Comparison of ENCODE assay signal across 1 cellular context in the genomic region with DNA sequence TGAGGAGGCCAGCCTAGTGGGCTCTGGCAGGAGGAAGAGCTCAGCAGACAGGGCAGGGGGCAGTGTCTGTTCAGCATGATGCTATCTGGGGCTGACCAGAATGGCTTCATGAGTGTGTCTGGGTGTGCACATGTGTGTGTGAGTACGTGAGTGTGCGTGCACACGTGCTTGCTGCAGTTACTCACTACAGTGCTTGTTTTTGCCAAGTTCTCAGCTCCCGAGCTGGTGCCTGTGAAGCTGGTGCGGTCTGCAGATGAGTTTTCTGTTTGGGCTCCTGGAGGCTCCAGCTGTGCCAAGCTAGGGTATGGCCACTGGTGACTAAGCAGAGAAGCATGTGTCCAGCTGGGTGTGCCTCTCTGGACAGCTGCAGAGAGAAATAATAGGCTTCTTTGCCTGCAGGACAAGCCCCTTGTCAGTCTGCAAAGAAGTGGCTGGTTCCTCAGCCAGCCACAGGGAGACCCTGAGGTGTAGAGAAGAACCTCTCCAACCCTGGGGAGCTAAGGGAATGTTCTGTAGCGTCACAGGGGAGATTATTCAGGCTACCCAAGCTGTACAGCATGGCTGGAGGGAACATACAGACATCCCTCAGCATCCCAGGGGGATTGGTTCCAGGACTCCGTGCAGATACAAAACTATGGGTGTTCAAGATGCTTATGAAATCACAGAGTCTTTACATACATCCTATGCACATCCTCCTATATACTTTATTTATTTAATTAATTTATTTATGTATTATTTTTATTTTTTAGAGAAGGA.
TF ChIP-seq lines count a peak whose summit lies in the region.

No MANE protein-coding gene starts in this region.

TF ChIP-seq in HCT116, 20 proteins besides CTCF, POLR2A, EP300 and RAD21 (continued from another document):
- TF ChIP-seq, protein P1, sequence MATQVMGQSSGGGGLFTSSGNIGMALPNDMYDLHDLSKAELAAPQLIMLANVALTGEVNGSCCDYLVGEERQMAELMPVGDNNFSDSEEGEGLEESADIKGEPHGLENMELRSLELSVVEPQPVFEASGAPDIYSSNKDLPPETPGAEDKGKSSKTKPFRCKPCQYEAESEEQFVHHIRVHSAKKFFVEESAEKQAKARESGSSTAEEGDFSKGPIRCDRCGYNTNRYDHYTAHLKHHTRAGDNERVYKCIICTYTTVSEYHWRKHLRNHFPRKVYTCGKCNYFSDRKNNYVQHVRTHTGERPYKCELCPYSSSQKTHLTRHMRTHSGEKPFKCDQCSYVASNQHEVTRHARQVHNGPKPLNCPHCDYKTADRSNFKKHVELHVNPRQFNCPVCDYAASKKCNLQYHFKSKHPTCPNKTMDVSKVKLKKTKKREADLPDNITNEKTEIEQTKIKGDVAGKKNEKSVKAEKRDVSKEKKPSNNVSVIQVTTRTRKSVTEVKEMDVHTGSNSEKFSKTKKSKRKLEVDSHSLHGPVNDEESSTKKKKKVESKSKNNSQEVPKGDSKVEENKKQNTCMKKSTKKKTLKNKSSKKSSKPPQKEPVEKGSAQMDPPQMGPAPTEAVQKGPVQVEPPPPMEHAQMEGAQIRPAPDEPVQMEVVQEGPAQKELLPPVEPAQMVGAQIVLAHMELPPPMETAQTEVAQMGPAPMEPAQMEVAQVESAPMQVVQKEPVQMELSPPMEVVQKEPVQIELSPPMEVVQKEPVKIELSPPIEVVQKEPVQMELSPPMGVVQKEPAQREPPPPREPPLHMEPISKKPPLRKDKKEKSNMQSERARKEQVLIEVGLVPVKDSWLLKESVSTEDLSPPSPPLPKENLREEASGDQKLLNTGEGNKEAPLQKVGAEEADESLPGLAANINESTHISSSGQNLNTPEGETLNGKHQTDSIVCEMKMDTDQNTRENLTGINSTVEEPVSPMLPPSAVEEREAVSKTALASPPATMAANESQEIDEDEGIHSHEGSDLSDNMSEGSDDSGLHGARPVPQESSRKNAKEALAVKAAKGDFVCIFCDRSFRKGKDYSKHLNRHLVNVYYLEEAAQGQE (IDR thresholded peaks at IDR 0.05; ENCODE audit: low read depth), result no peak
- TF ChIP-seq, protein P2, sequence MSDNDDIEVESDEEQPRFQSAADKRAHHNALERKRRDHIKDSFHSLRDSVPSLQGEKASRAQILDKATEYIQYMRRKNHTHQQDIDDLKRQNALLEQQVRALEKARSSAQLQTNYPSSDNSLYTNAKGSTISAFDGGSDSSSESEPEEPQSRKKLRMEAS (IDR thresholded peaks at IDR 0.05), result peak; percentile 73
- no peak for TF ChIP-seq ZFX (IDR thresholded peaks at IDR 0.05)
- no peak for TF ChIP-seq ELF1 (IDR thresholded peaks at IDR 0.05; ENCODE audit: borderline replicate concordance, low read depth)
- no peak for TF ChIP-seq ZNF274 (IDR thresholded peaks at IDR 0.05; ENCODE audit: low read depth, low read length)
- no peak for TF ChIP-seq TCF7L2 (IDR thresholded peaks at IDR 0.05; ENCODE audit: borderline replicate concordance, extremely low read depth, insufficient read depth, insufficient read length)
- TF ChIP-seq, protein P3, sequence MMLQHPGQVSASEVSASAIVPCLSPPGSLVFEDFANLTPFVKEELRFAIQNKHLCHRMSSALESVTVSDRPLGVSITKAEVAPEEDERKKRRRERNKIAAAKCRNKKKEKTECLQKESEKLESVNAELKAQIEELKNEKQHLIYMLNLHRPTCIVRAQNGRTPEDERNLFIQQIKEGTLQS (IDR thresholded peaks at IDR 0.05), result no peak
- TF ChIP-seq CBX3 (IDR thresholded peaks at IDR 0.05; ENCODE audit: low read depth), result peak; percentile 85
- TF ChIP-seq SP1 (IDR thresholded peaks at IDR 0.05; ENCODE audit: low read depth), result peak; percentile 51; the same call in 1 of the 2 replicates
- peak; percentile 86 for TF ChIP-seq FOSL1 (IDR thresholded peaks at IDR 0.05; ENCODE audit: low read depth)
- no peak for TF ChIP-seq EGR1 (IDR thresholded peaks at IDR 0.05; ENCODE audit: low read depth)
- TF ChIP-seq JUND (IDR thresholded peaks at IDR 0.05), result peak; percentile 90
- no peak for TF ChIP-seq EZH2 (IDR thresholded peaks at IDR 0.05)
